Comparison of ENCODE assay signal across 11 cellular contexts in genomic region chr3:12658593-12659058, GRCh38. TPM values are rescaled to one million over a fixed set of nuclear protein-coding genes. Genes with fewer than 3 reads are reported as not detected.
DNase-seq lines count a peak whose midpoint lies in the region; ATAC-seq, FAIRE-seq and TF ChIP-seq lines count a peak whose summit lies in the region.
"Had no signal": no experiment of that assay in that cellular context is flagged by ENCODE, and none has a peak within 500 bp of the region (broad histone marks: within the 10 kb centered on the region; RNA-seq: fewer than 3 reads in every experiment).

No MANE protein-coding gene starts in this region.

- H3K27me3 ChIP-seq in BJ (ENCODE audit: control insufficient read depth, insufficient read depth, low read length) (no peaks in the 10 kb centered on the region), neutrophil (no peaks in the 10 kb centered on the region)

- H3K4me1 ChIP-seq in neutrophil (ENCODE audit: control insufficient read depth in 1 of 2, insufficient read depth in 1 of 2, low read depth in 1 of 2, low read length in 1 of 2) = peaks cover 76 to 86% of the 10 kb centered on the region in 2 experiments

- H3K27ac ChIP-seq in neutrophil = peak overlapping the region; percentile 83
- H3K27ac ChIP-seq: KMS-11 had no signal

- peak; percentile 96 for DNase-seq in BJ (ENCODE audit: low read depth)
- peak; percentile 14 for DNase-seq in HT1080 (ENCODE audit: low read depth)
- peak; percentile 65 for DNase-seq in choroid plexus epithelial cell (ENCODE audit: low read depth)
- DNase-seq in HTR-8/SVneo (ENCODE audit: insufficient read length, low spot score) = no peak
- no peak for DNase-seq in NOMO-1 (lab: John Stamatoyannopoulos, UW; ENCODE audit: unreplicated experiment in 2 of 2)
- DNase-seq: stimulated activated CD4-positive, alpha-beta T cell treated with anti-CD3 and anti-CD28 coated beads, Interleukin-1b, Interleukin-23, amount 100 ng/mL, for 48 hours had no signal

- H3K36me3 ChIP-seq in BJ (ENCODE audit: control insufficient read depth, insufficient read depth, low read length) (no peaks in the 10 kb centered on the region), neutrophil (no peaks in the 10 kb centered on the region)
- H3K36me3 ChIP-seq: HAP-1 had no signal

- CTCF ChIA-PET in BJ (lab: Yijun Ruan, JAX) = interaction anchor here (0.5 to 0.8 kb wide), 3 partner anchors 9 to 216 kb away, joined by 3 to 4 read pairs (median 3); no protein-coding TSS in a partner anchor

- POLR2A ChIA-PET in BJ (lab: Charles Lee) = interaction anchor here (0.9 to 1.0 kb wide), 2 partner anchors 14 to 16 kb away, joined by 5 to 9 read pairs; no protein-coding TSS in a partner anchor

- TF ChIP-seq CTCF in BJ (IDR thresholded peaks at IDR 0.05; ENCODE audit: insufficient read depth, low read depth, low read length) = no peak
- TF ChIP-seq CTCF in choroid plexus epithelial cell (conservative IDR thresholded peaks at IDR 0.05; ENCODE audit: low read depth, low read length) = no peak
- TF ChIP-seq CTCF in neutrophil (IDR thresholded peaks at IDR 0.05) = no peak

- H3K9me3 ChIP-seq in neutrophil = no peaks in the 10 kb centered on the region
- H3K9me3 ChIP-seq: HAP-1 had no signal

- no peak for FAIRE-seq in HTR-8/SVneo (lab: Jason Lieb, UNC)

- ATAC-seq in GM18868 (IDR thresholded peaks at IDR 0.05; ENCODE audit: unreplicated experiment) = no peak
- no peak for ATAC-seq in GM18502 (IDR thresholded peaks at IDR 0.05; ENCODE audit: poor library complexity, unreplicated experiment)

- H3K4me3 ChIP-seq in BJ (ENCODE audit: low read depth, low read length) (no peak overlapping the region), choroid plexus epithelial cell (ENCODE audit: low read depth, low read length) (no peak overlapping the region), neutrophil (ENCODE audit: low read depth in 1 of 2, low read length in 1 of 2) (no peak overlapping the region)
- H3K4me3 ChIP-seq: HAP-1 had no signal

RNA-seq across cellular contexts. Expression of gene RAF1, which starts 5.3 kb away (rescaled TPM):
- polyA plus RNA-seq in BJ (2011; rRNA removed) = 122 and 134 TPM in 2 replicates
- polyA minus RNA-seq in BJ (2011; rRNA and poly(A)+ RNA removed) = 105 and 134 TPM in 2 replicates
- 110 and 111 TPM in 2 replicates for total RNA-seq in HT1080 (2014; rRNA removed; shearing (Covaris generic))
- 67.6 and 70.3 TPM in 2 replicates for polyA plus RNA-seq in HT1080 (2015; cell fraction: cytosol; rRNA removed)
- polyA plus RNA-seq in HT1080 (2015; cell fraction: nucleus; rRNA removed) = 91.8 and 94.2 TPM in 2 replicates

Comparison
In these comparisons a context has a peak if more than half of its experiments do, and no peak if none do; other contexts are left out.
1. DNase-seq: peak in BJ (single experiment), HT1080 (single experiment) and choroid plexus epithelial cell (single experiment); none in HTR-8/SVneo (single experiment) and NOMO-1 (0 of 2).